24 cellular contexts compared by ENCODE assay signal in genomic region chr12:89413234-89413633, GRCh38.
"Had no signal": no experiment of that assay in that cellular context is flagged by ENCODE, and none has a peak within 500 bp of the region (broad histone marks: within the 10 kb centered on the region; RNA-seq: fewer than 3 reads in every experiment).

No MANE protein-coding gene starts in this region.

- DNase-seq: dermis blood vessel endothelial cell; dorsolateral prefrontal cortex; effector CD4-positive, alpha-beta T cell; effector memory CD4-positive, alpha-beta T cell; esophagus squamous epithelium; foreskin fibroblast; foreskin melanocyte; gastrocnemius medialis; glutamatergic neuron; head of caudate nucleus; heart right ventricle; hippocampal formation; left cardiac atrium; left lung; left ventricle myocardium superior; lower lobe of right lung; mesenchymal stem cell; midbrain; naive thymus-derived CD4-positive, alpha-beta T cell had no signal

- H3K4me1 ChIP-seq: gastrocnemius medialis, lower lobe of right lung had no signal

- H3K27ac Mint-ChIP-seq: naive thymus-derived CD4-positive, alpha-beta T cell had no signal

- H3K27me3 ChIP-seq: dorsolateral prefrontal cortex, esophagus squamous epithelium, gastrocnemius medialis, heart right ventricle, left lung had no signal

- H3K27ac ChIP-seq: coronary artery, dorsolateral prefrontal cortex, esophagus squamous epithelium, gastrocnemius medialis, heart right ventricle, left lung, lower lobe of right lung had no signal

- ATAC-seq: gastrocnemius medialis; heart right ventricle; left cardiac atrium; left lung; left ventricle myocardium superior; lower lobe of right lung; naive thymus-derived CD4-positive, alpha-beta T cell had no signal

- H3K36me3 ChIP-seq: esophagus squamous epithelium, gastrocnemius medialis, heart right ventricle, left lung, lower lobe of right lung had no signal

- H3K4me3 Mint-ChIP-seq: naive thymus-derived CD4-positive, alpha-beta T cell had no signal

- H3K27me3 Mint-ChIP-seq: naive thymus-derived CD4-positive, alpha-beta T cell had no signal

- H3K4me3 ChIP-seq: coronary artery, dorsolateral prefrontal cortex, esophagus squamous epithelium, gastrocnemius medialis, heart right ventricle, left lung, lower lobe of right lung had no signal

- FAIRE-seq: colon, endothelial cell of umbilical vein, islet of Langerhans, keratinocyte had no signal

- H3K9me3 ChIP-seq: gastrocnemius medialis, heart right ventricle, left lung, lower lobe of right lung had no signal
